ENCODE assay signal across 8 cellular contexts in the genomic region with DNA sequence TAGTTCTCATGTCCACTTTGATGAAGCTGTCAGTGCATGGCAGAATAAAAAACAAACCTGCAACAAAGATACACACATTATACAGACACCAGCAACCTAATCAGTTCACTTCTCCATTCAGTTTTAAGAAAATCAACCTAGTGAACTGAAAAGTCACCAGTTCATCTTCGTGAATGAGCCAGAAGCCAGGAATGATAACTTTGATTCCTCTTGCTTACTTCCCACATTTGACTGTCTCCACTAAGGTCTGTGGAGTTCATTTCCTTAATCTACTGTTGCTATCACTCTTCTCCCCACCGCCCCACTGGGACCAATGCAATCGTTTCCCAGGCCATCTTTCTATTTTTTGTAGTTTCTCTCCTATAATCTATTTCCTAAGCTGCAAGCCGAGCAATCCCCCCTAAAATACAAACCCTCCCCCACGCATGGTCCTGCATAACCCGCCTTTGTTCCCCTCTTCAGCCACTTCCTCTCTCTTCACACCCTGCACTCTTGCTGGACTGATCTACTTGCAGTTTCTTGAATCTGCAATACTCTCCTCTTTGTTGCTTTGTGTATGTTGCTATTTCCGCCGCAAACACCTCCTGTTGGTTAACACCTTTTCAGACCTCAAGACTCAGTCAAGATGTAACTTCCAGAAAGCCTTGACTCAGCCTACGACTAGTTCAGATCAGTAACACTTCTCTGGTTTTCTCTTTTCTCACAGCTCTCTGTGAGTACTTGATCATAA. TPM values are rescaled to one million over a fixed set of nuclear protein-coding genes. Genes with fewer than 3 reads are reported as not detected.
DNase-seq lines count a peak whose midpoint lies in the region; ATAC-seq and TF ChIP-seq lines count a peak whose summit lies in the region.

No MANE protein-coding gene starts in this region.

- H3K9me3 Mint-ChIP-seq in activated naive CD4-positive, alpha-beta T cell treated with anti-CD3 and anti-CD28 coated beads for 36 hours = no peaks in the 10 kb centered on the region

- H3K4me3 Mint-ChIP-seq in activated naive CD4-positive, alpha-beta T cell treated with anti-CD3 and anti-CD28 coated beads for 36 hours = no peak overlapping the region

- no peak for TF ChIP-seq CTCF in neutrophil (IDR thresholded peaks at IDR 0.05)

- peak overlapping the region; percentile 53 to 60 for H3K4me3 ChIP-seq in neutrophil (ENCODE audit: low read depth in 1 of 2, low read length in 1 of 2)

- no peaks in the 10 kb centered on the region for H3K9me3 ChIP-seq in neutrophil

- no peaks in the 10 kb centered on the region for H3K27me3 ChIP-seq in neutrophil

- CTCF ChIA-PET in activated naive CD4-positive, alpha-beta T cell treated with anti-CD3 and anti-CD28 coated beads for 36 hours (lab: Charles Lee) = interaction anchor here (0.6 to 1.3 kb wide), 4 partner anchors 16 to 46 kb away, joined by 4 to 6 read pairs (median 4); no protein-coding TSS in a partner anchor

- H3K36me3 ChIP-seq in neutrophil = no peaks in the 10 kb centered on the region

- intact Hi-C loops in activated naive CD4-positive, alpha-beta T cell treated with anti-CD3 and anti-CD28 coated beads for 36 hours (cut with micrococcal nuclease) = loop anchor here (1.0 kb wide), 2 partner anchors 17 to 31 kb away; a partner anchor contains a TSS
- intact Hi-C loops in posterior vena cava (cut with DNase I) = no loop called here

- peak overlapping the region; percentile 65 for H3K27ac Mint-ChIP-seq in activated naive CD4-positive, alpha-beta T cell treated with anti-CD3 and anti-CD28 coated beads for 36 hours

- H3K27me3 Mint-ChIP-seq in activated naive CD4-positive, alpha-beta T cell treated with anti-CD3 and anti-CD28 coated beads for 36 hours (ENCODE audit: low read depth) = no peaks in the 10 kb centered on the region

- H3K27ac ChIP-seq in neutrophil = peak overlapping the region; percentile 77

- ATAC-seq in HG03520 (IDR thresholded peaks at IDR 0.05; ENCODE audit: unreplicated experiment) = peak; percentile 93

- H3K36me3 Mint-ChIP-seq in activated naive CD4-positive, alpha-beta T cell treated with anti-CD3 and anti-CD28 coated beads for 36 hours (ENCODE audit: low read depth) = peaks cover 26% of the 10 kb centered on the region

- peaks cover 28% of the 10 kb centered on the region for H3K4me1 Mint-ChIP-seq in activated naive CD4-positive, alpha-beta T cell treated with anti-CD3 and anti-CD28 coated beads for 36 hours (ENCODE audit: low read depth)

- peaks cover 89 to 90% of the 10 kb centered on the region in 2 experiments for H3K4me1 ChIP-seq in neutrophil (ENCODE audit: control insufficient read depth in 1 of 2, insufficient read depth in 1 of 2, low read depth in 1 of 2, low read length in 1 of 2)

- DNase-seq in stimulated activated CD4-positive, alpha-beta T cell treated with anti-CD3 and anti-CD28 coated beads, Interleukin-15, amount 100 ng/mL, for 48 hours (ENCODE audit: low read depth in 2 of 2) = peak; percentile 22 to 31
- no peak for DNase-seq in stimulated activated CD4-positive, alpha-beta T cell treated with anti-CD3 and anti-CD28 coated beads, Interleukin-12 subunit alpha, Interleukin-12 subunit beta, amount 100 ng/mL, for 4 hours
- DNase-seq in activated naive CD4-positive, alpha-beta T cell treated with anti-CD3 and anti-CD28 coated beads for 36 hours = peak; percentile 70
- DNase-seq in HT-29 (ENCODE audit: low spot score) (no peak), NAMALWA (ENCODE audit: low spot score) (no peak), posterior vena cava (ENCODE audit: low spot score) (no peak)

RNA-seq across cellular contexts. Expression of a gene that starts 16.6 kb away (rescaled TPM):
- 10 to 100 TPM; 34.0 to 37.7 TPM for total RNA-seq in activated naive CD4-positive, alpha-beta T cell treated with anti-CD3 and anti-CD28 coated beads for 36 hours
- not detected in 2 replicates for total RNA-seq in HT-29 (2014; rRNA removed; shearing (Covaris generic))
- 100 to 1,000 TPM; 352 to 371 TPM for total RNA-seq in posterior vena cava

Comparison
In these comparisons a context has a peak if more than half of its experiments do, and no peak if none do; other contexts are left out.
1. DNase-seq: peak in stimulated activated CD4-positive, alpha-beta T cell treated with anti-CD3 and anti-CD28 coated beads, Interleukin-15, amount 100 ng/mL, for 48 hours (2 of 2) and activated naive CD4-positive, alpha-beta T cell treated with anti-CD3 and anti-CD28 coated beads for 36 hours (single experiment); none in stimulated activated CD4-positive, alpha-beta T cell treated with anti-CD3 and anti-CD28 coated beads, Interleukin-12 subunit alpha, Interleukin-12 subunit beta, amount 100 ng/mL, for 4 hours (single experiment), HT-29 (single experiment), NAMALWA (single experiment) and posterior vena cava (single experiment).
2. RNA of a gene that starts 16.6 kb away (total RNA-seq): 352 to 371 TPM in posterior vena cava and 34.0 to 37.7 TPM in activated naive CD4-positive, alpha-beta T cell treated with anti-CD3 and anti-CD28 coated beads for 36 hours; not detected in HT-29; every median in the first group is over 10 times any median in the second.